13 cellular contexts compared by ENCODE assay signal in genomic region chr15:65182538-65182937, GRCh38. TPM values are rescaled to one million over a fixed set of nuclear protein-coding genes. Genes with fewer than 3 reads are reported as not detected.
DNase-seq lines count a peak whose midpoint lies in the region; ATAC-seq lines count a peak whose summit lies in the region.
"Had no signal": no experiment of that assay in that cellular context is flagged by ENCODE, and none has a peak within 500 bp of the region (broad histone marks: within the 10 kb centered on the region; RNA-seq: fewer than 3 reads in every experiment).

No MANE protein-coding gene starts in this region.

- H3K36me3 ChIP-seq in stomach smooth muscle (ENCODE audit: control insufficient read depth in 2 of 2, insufficient read depth in 2 of 2, low read length in 2 of 2) = peaks cover 7 to 9% of the 10 kb centered on the region in 2 donors
- peaks cover 6% of the 10 kb centered on the region for H3K36me3 ChIP-seq in H7 (replicated peaks; ENCODE audit: control insufficient read depth, insufficient read depth, low read length)

- H3K27me3 ChIP-seq in stomach smooth muscle (ENCODE audit: control insufficient read depth in 1 of 2, insufficient read depth in 2 of 2, low read length in 2 of 2) (no peaks in the 10 kb centered on the region), H7 (ENCODE audit: control insufficient read depth, insufficient read depth, low read length) (no peaks in the 10 kb centered on the region)
- H3K27me3 ChIP-seq: dorsolateral prefrontal cortex had no signal

- H3K9me3 Mint-ChIP-seq in activated naive CD4-positive, alpha-beta T cell treated with anti-CD3 and anti-CD28 coated beads, Interleukin-2, amount 10 ng/mL, durations not matched to agents 7 days and 5 days = no peaks in the 10 kb centered on the region
- no peaks in the 10 kb centered on the region for H3K9me3 Mint-ChIP-seq in activated naive CD4-positive, alpha-beta T cell treated with anti-CD3 and anti-CD28 coated beads, Interleukin-2, amount 50 U/mL, for 72 hours

- H3K4me3 ChIP-seq in stomach smooth muscle (ENCODE audit: low read length in 2 of 2) (no peak overlapping the region), H7 (ENCODE audit: insufficient read depth, low read depth, low read length) (no peak overlapping the region)

- peak overlapping the region; percentile 93 for H3K4me3 Mint-ChIP-seq in activated naive CD4-positive, alpha-beta T cell treated with anti-CD3 and anti-CD28 coated beads, Interleukin-2, amount 10 ng/mL, durations not matched to agents 7 days and 5 days
- peak overlapping the region; percentile 93 for H3K4me3 Mint-ChIP-seq in T-helper 17 cell

- H3K9ac ChIP-seq in stomach smooth muscle (ENCODE audit: low read length in 2 of 2) = no peak overlapping the region

- H3K4me1 Mint-ChIP-seq in activated naive CD4-positive, alpha-beta T cell treated with anti-CD3 and anti-CD28 coated beads, Interleukin-2, amount 10 ng/mL, durations not matched to agents 7 days and 5 days = peaks cover 32% of the 10 kb centered on the region
- H3K4me1 Mint-ChIP-seq in T-helper 17 cell = peaks cover 17% of the 10 kb centered on the region

- H3K27me3 Mint-ChIP-seq in activated naive CD4-positive, alpha-beta T cell treated with anti-CD3 and anti-CD28 coated beads, Interleukin-2, amount 10 ng/mL, durations not matched to agents 7 days and 5 days = no peaks in the 10 kb centered on the region
- H3K27me3 Mint-ChIP-seq in T-helper 17 cell = no peaks in the 10 kb centered on the region

- H3K4me1 ChIP-seq in stomach smooth muscle (ENCODE audit: control insufficient read depth, insufficient read depth, low read length) = peaks cover 11% of the 10 kb centered on the region

- CTCF ChIA-PET in activated naive CD4-positive, alpha-beta T cell treated with anti-CD3 and anti-CD28 coated beads, Interleukin-2, amount 10 ng/mL, durations not matched to agents 7 days and 5 days (lab: Charles Lee) = no interaction called here

- peaks cover 26% of the 10 kb centered on the region for H3K36me3 Mint-ChIP-seq in activated naive CD4-positive, alpha-beta T cell treated with anti-CD3 and anti-CD28 coated beads, Interleukin-2, amount 10 ng/mL, durations not matched to agents 7 days and 5 days
- peaks cover 8 to 10% of the 10 kb centered on the region in 2 donors for H3K36me3 Mint-ChIP-seq in activated naive CD4-positive, alpha-beta T cell treated with anti-CD3 and anti-CD28 coated beads, Interleukin-2, amount 50 U/mL, for 72 hours
- no peaks in the 10 kb centered on the region for H3K36me3 Mint-ChIP-seq in T-helper 17 cell (ENCODE audit: low read depth)

- H3K27ac ChIP-seq in stomach smooth muscle (ENCODE audit: low read length) = peak overlapping the region; percentile 31

- no peak for DNase-seq in activated naive CD4-positive, alpha-beta T cell treated with anti-CD3 and anti-CD28 coated beads, Interleukin-2, amount 10 ng/mL, durations not matched to agents 7 days and 5 days
- DNase-seq in activated naive CD4-positive, alpha-beta T cell treated with anti-CD3 and anti-CD28 coated beads, Interleukin-2, amount 50 U/mL, for 72 hours (ENCODE audit: low spot score in 2 of 2) = no peak
- DNase-seq in T-helper 17 cell (no peak), islet precursor cell (peak; percentile 17), H7 (no peak), NCI-H2029 treated with DMSO at 0.1 percent for 48 hours (lab: John Stamatoyannopoulos, UW) (no peak), COR-L47 (lab: John Stamatoyannopoulos, UW) (no peak)
- DNase-seq: dorsolateral prefrontal cortex; hippocampal formation; NCI-H524 treated with DMSO at 0.1 percent for 48 hours; stimulated activated CD4-positive, alpha-beta T cell treated with anti-CD3 and anti-CD28 coated beads, Interleukin-15, amount 100 ng/mL, for 24 hours; stimulated activated naive CD4-positive, alpha-beta T cell treated with Interleukin-2 at 50 U/mL for 16 hours had no signal

- no peak for ATAC-seq in activated naive CD4-positive, alpha-beta T cell treated with anti-CD3 and anti-CD28 coated beads, Interleukin-2, amount 50 U/mL, for 72 hours
- no peak for ATAC-seq in T-helper 17 cell

- H3K9me3 ChIP-seq in T-helper 17 cell (ENCODE audit: control insufficient read depth, low read length, poor library complexity, severe bottlenecking) = no peaks in the 10 kb centered on the region
- no peaks in the 10 kb centered on the region for H3K9me3 ChIP-seq in stomach smooth muscle (ENCODE audit: control insufficient read depth in 2 of 2, low read length in 2 of 2)

- peak overlapping the region; percentile 92 for H3K27ac Mint-ChIP-seq in activated naive CD4-positive, alpha-beta T cell treated with anti-CD3 and anti-CD28 coated beads, Interleukin-2, amount 10 ng/mL, durations not matched to agents 7 days and 5 days
- peak overlapping the region in 1 of 2 donors; percentile 93 for H3K27ac Mint-ChIP-seq in activated naive CD4-positive, alpha-beta T cell treated with anti-CD3 and anti-CD28 coated beads, Interleukin-2, amount 50 U/mL, for 72 hours
- H3K27ac Mint-ChIP-seq in T-helper 17 cell = no peak overlapping the region

RNA-seq across cellular contexts. Expression of gene CLPX, which starts 2.6 kb away (rescaled TPM):
- 10 to 100 TPM; 66.6 to 84.1 TPM for total RNA-seq in activated naive CD4-positive, alpha-beta T cell treated with anti-CD3 and anti-CD28 coated beads, Interleukin-2, amount 50 U/mL, for 72 hours
- 10 to 100 TPM; 30.8 to 35.0 TPM for total RNA-seq in T-helper 17 cell
- total RNA-seq in H7 (2014; rRNA removed; shearing (Covaris generic)) = 34.2 and 58.3 TPM in 2 replicates

RNA-seq across cellular contexts. Expression of gene CILP, which starts 28.7 kb away (rescaled TPM):
- under 1 TPM in 1 of 2 donors, not detected in 1; 0.04 TPM for total RNA-seq in activated naive CD4-positive, alpha-beta T cell treated with anti-CD3 and anti-CD28 coated beads, Interleukin-2, amount 50 U/mL, for 72 hours
- under 1 TPM; 0.22 to 0.26 TPM for total RNA-seq in T-helper 17 cell
- not detected in 2 replicates for total RNA-seq in H7 (2014; rRNA removed; shearing (Covaris generic))

RNA-seq across cellular contexts. Expression of gene PDCD7, which starts 48.9 kb away (rescaled TPM):
- 10 to 100 TPM; 34.2 to 36.6 TPM for total RNA-seq in activated naive CD4-positive, alpha-beta T cell treated with anti-CD3 and anti-CD28 coated beads, Interleukin-2, amount 50 U/mL, for 72 hours
- 10 to 100 TPM; 20.3 to 23.4 TPM for total RNA-seq in T-helper 17 cell
- total RNA-seq in H7 (2014; rRNA removed; shearing (Covaris generic)) = 15.5 and 16.1 TPM in 2 replicates
